Comparison of ENCODE assay signal across 8 cellular contexts in the genomic region with DNA sequence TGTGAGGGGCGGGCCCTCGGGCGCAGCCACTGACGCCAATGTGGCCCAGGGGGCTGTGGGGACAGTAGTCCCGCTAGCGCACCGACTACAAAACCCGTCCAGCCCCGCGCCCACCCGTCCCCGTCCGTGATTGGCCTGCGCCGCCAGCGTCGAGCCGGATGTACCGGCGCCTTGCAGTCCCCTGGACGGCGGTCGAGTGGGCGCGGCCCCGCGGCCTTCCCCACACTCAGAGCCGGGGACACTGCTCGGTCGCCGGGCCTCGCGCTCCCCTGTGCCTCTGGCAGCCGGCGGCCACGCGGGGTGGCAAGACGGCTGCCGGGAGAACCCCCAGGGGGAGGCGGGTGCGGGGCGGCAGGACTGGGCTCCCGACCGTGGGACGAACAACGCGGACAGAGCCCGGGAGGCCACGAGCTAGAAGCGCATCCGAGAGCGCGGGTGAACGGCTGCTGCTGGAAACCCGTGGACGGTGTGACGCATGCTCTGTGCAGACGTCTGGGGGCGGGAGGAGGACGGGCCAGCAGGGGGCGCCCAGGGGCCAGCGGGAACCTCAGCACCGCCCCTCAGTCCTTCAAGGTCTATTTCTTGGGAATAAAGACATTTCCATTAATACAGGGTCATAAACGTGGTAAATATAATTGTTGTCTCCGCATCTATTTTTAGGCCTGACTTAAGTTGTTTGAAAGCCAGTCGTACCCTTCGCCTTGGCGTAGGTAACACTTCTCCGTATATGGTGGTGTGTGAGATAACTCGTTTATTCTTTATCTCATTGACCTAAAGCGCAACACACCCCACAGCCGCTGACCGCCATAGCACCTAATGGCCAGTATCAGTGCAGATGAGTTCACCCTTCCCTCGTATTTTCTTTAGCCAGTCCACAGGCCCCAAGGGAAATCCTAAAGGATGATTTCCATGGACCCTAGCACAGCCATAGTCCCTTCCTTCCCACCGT. TPM values are rescaled to one million over a fixed set of nuclear protein-coding genes. Genes with fewer than 3 reads are reported as not detected.
DNase-seq lines count a peak whose midpoint lies in the region; ATAC-seq and TF ChIP-seq lines count a peak whose summit lies in the region.

No MANE protein-coding gene starts in this region.

- H3K4me3 ChIP-seq in duodenal mucosa (ENCODE audit: low read depth in 1 of 2, low read length in 2 of 2) (peak overlapping the region; percentile 75 to 80), lower lobe of right lung (peak overlapping the region; percentile 99)

- H3K4me1 ChIP-seq in duodenal mucosa (ENCODE audit: control insufficient read depth in 1 of 2, insufficient read depth in 2 of 2, low read length in 2 of 2) (peaks cover 29 to 61% of the 10 kb centered on the region in 2 donors), lower lobe of right lung (peaks cover 50% of the 10 kb centered on the region)

- intact Hi-C loops in lower lobe of right lung (cut with DNase I) = no loop called here

- DNase-seq in COLO668 (lab: John Stamatoyannopoulos, UW; ENCODE audit: unreplicated experiment) (peak; percentile 99), HK-2 (ENCODE audit: unreplicated experiment) (peak; percentile 88), NCI-H82 (lab: John Stamatoyannopoulos, UW) (peak; percentile 99), lower lobe of right lung (peak; percentile 99)
- peak; percentile 99 for DNase-seq in activated CD4-positive, alpha-beta memory T cell treated with anti-CD3 and anti-CD28 coated beads, Interleukin-2, amount 10 ng/mL, durations not matched to agents 7 days and 5 days
- DNase-seq in stimulated activated CD4-positive, alpha-beta T cell treated with anti-CD3 and anti-CD28 coated beads, TNF-alpha, amount 100 ng/mL, for 1 hour (ENCODE audit: low read depth in 3 of 3, low spot score in 1 of 3) = peak; percentile 92 to 96 (median 95)

- peak; percentile 95 for TF ChIP-seq CTCF in lower lobe of right lung (IDR thresholded peaks at IDR 0.05)

- H3K27me3 Mint-ChIP-seq in activated CD4-positive, alpha-beta memory T cell treated with anti-CD3 and anti-CD28 coated beads, Interleukin-2, amount 10 ng/mL, durations not matched to agents 7 days and 5 days = no peaks in the 10 kb centered on the region

- H3K27me3 ChIP-seq in duodenal mucosa (ENCODE audit: control insufficient read depth in 1 of 2, insufficient read depth in 2 of 2, low read length in 2 of 2) (peaks cover 7 to 9% of the 10 kb centered on the region in 2 donors), lower lobe of right lung (ENCODE audit: low read depth) (no peaks in the 10 kb centered on the region)

- no peaks in the 10 kb centered on the region for H3K9me3 ChIP-seq in duodenal mucosa (ENCODE audit: control insufficient read depth in 1 of 2, low read length in 2 of 2)
- H3K9me3 ChIP-seq in lower lobe of right lung = no peaks in the 10 kb centered on the region

- H3K4me3 Mint-ChIP-seq in activated CD4-positive, alpha-beta memory T cell treated with anti-CD3 and anti-CD28 coated beads, Interleukin-2, amount 10 ng/mL, durations not matched to agents 7 days and 5 days = peak overlapping the region; percentile 81

- no peaks in the 10 kb centered on the region for H3K36me3 ChIP-seq in duodenal mucosa (ENCODE audit: control insufficient read depth in 1 of 2, insufficient read depth in 2 of 2, low read length in 2 of 2)
- H3K36me3 ChIP-seq in lower lobe of right lung = no peaks in the 10 kb centered on the region

- no peaks in the 10 kb centered on the region for H3K36me3 Mint-ChIP-seq in activated CD4-positive, alpha-beta memory T cell treated with anti-CD3 and anti-CD28 coated beads, Interleukin-2, amount 10 ng/mL, durations not matched to agents 7 days and 5 days (ENCODE audit: low read depth)

- H3K4me1 Mint-ChIP-seq in activated CD4-positive, alpha-beta memory T cell treated with anti-CD3 and anti-CD28 coated beads, Interleukin-2, amount 10 ng/mL, durations not matched to agents 7 days and 5 days = peaks cover 51% of the 10 kb centered on the region

- CTCF ChIA-PET in activated CD4-positive, alpha-beta memory T cell treated with anti-CD3 and anti-CD28 coated beads, Interleukin-2, amount 10 ng/mL, durations not matched to agents 7 days and 5 days (lab: Charles Lee) = interaction anchor here (0.6 to 1.9 kb wide), 12 partner anchors 9 to 699 kb away, joined by 3 to 16 read pairs (median 3); a partner anchor contains a TSS

- no peaks in the 10 kb centered on the region for H3K9me3 Mint-ChIP-seq in activated CD4-positive, alpha-beta memory T cell treated with anti-CD3 and anti-CD28 coated beads, Interleukin-2, amount 10 ng/mL, durations not matched to agents 7 days and 5 days

- H3K27ac ChIP-seq in duodenal mucosa (ENCODE audit: low read depth, low read length) (peak overlapping the region; percentile 99), lower lobe of right lung (peak overlapping the region; percentile 99)

- POLR2A ChIA-PET in activated CD4-positive, alpha-beta memory T cell treated with anti-CD3 and anti-CD28 coated beads, Interleukin-2, amount 10 ng/mL, durations not matched to agents 7 days and 5 days (lab: Charles Lee) = interaction anchor here (1.1 to 2.6 kb wide), 6 partner anchors 19 to 1961 kb away, joined by 3 to 18 read pairs (median 4); a partner anchor contains a TSS

- ATAC-seq in GM19455 (IDR thresholded peaks at IDR 0.05; ENCODE audit: unreplicated experiment) (peak; percentile 92), lower lobe of right lung (peak; percentile 98)

- H3K9ac ChIP-seq in duodenal mucosa (ENCODE audit: low read depth in 1 of 2, low read length in 2 of 2) = peak overlapping the region; percentile 76 to 77

- H3K27ac Mint-ChIP-seq in activated CD4-positive, alpha-beta memory T cell treated with anti-CD3 and anti-CD28 coated beads, Interleukin-2, amount 10 ng/mL, durations not matched to agents 7 days and 5 days = peak overlapping the region; percentile 93

RNA-seq across cellular contexts. Expression of a gene that starts 0.6 kb away (rescaled TPM):
- total RNA-seq in activated CD4-positive, alpha-beta memory T cell treated with anti-CD3 and anti-CD28 coated beads, Interleukin-2, amount 10 ng/mL, durations not matched to agents 7 days and 5 days = 10 to 100 TPM; 27.0 to 28.2 TPM
- total RNA-seq in lower lobe of right lung = 34.9 TPM

Comparison
In these comparisons a context has a peak if more than half of its experiments do, and no peak if none do; other contexts are left out.
1. Peak in every context shown above with its lines: DNase-seq, ATAC-seq, H3K4me3 ChIP-seq and H3K27ac ChIP-seq.